Comparison of ENCODE assay signal across 9 cellular contexts in the genomic region with DNA sequence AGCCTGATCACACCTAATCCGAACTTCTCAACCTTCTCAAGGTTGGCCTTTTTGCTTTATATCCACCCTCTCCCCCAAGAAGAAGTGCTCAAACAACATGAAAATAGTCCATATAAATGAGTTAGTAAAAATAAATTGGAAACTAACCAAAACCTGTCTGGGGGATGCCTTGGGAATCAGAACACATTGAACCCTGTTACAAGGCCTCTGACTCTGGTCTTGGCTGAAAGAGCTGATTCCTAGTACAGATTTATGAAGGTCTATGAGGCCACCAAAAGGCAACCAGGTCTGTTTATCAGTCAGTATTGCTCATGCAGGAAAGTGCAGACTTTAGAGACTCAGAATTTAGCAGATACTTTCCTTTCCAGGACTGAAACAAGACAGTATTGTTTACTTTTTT. TPM values are rescaled to one million over a fixed set of nuclear protein-coding genes. Genes with fewer than 3 reads are reported as not detected.
"Had no signal": no experiment of that assay in that cellular context is flagged by ENCODE, and none has a peak within 500 bp of the region (broad histone marks: within the 10 kb centered on the region; RNA-seq: fewer than 3 reads in every experiment).

No MANE protein-coding gene starts in this region.

- DNase-seq: GM23248, GOT3, H7, HFFc6, IMR-90, KG1 had no signal

- H3K4me3 Mint-ChIP-seq: HFFc6 had no signal

- H3K27ac ChIP-seq: GM23248 had no signal

- H3K4me1 ChIP-seq: HAP-1 had no signal

- H3K36me3 ChIP-seq: HAP-1 had no signal

- H3K9me3 Mint-ChIP-seq: HFFc6 had no signal

- H3K4me3 ChIP-seq: GM23248, HAP-1, K562 had no signal

- H3K9me3 ChIP-seq: HAP-1 had no signal

- H3K9ac ChIP-seq: GM23248 had no signal

- H3K27ac Mint-ChIP-seq: HFFc6 had no signal

- ATAC-seq: K562 had no signal

RNA-seq across cellular contexts. Expression of a gene that starts 49.7 kb away (rescaled TPM):
- total RNA-seq: HT-29 had no signal
